ENCODE assay signal across 8 cellular contexts in genomic region chr1:111448482-111448917, GRCh38. TPM values are rescaled to one million over a fixed set of nuclear protein-coding genes. Genes with fewer than 3 reads are reported as not detected.
DNase-seq lines count a peak whose midpoint lies in the region; ATAC-seq and TF ChIP-seq lines count a peak whose summit lies in the region.

No MANE protein-coding gene starts in this region.

- H3K27me3 ChIP-seq in CD4-positive, CD25-positive, alpha-beta regulatory T cell (ENCODE audit: control insufficient read depth, insufficient read depth, low read length), result no peaks in the 10 kb centered on the region
- H3K27me3 ChIP-seq in MM.1S (replicated peaks; ENCODE audit: insufficient read depth, low read length), result no peaks in the 10 kb centered on the region
- no peaks in the 10 kb centered on the region for H3K27me3 ChIP-seq in adipocyte (replicated peaks; ENCODE audit: control insufficient read depth, insufficient read depth, low read length)

- peaks cover 46% of the 10 kb centered on the region for H3K79me2 ChIP-seq in MM.1S (ENCODE audit: low read length)

- peak overlapping the region; percentile 90 to 100 (median 99) for H3K27ac Mint-ChIP-seq in CD4-positive, CD25-positive, alpha-beta regulatory T cell

- H3K27me3 Mint-ChIP-seq in CD4-positive, CD25-positive, alpha-beta regulatory T cell, result no peaks in the 10 kb centered on the region

- H3K9me3 ChIP-seq in CD4-positive, CD25-positive, alpha-beta regulatory T cell (ENCODE audit: control insufficient read depth in 2 of 2, low read length in 2 of 2), result no peaks in the 10 kb centered on the region
- H3K9me3 ChIP-seq in MM.1S (replicated peaks; ENCODE audit: insufficient read depth, low read length) (no peaks in the 10 kb centered on the region), adipocyte (ENCODE audit: control insufficient read depth, low read length) (no peaks in the 10 kb centered on the region)

- H3K9me3 Mint-ChIP-seq in CD4-positive, CD25-positive, alpha-beta regulatory T cell, result no peaks in the 10 kb centered on the region

- H2AFZ ChIP-seq in MM.1S (ENCODE audit: low read length), result peak overlapping the region; percentile 53; the same call in 1 of the 2 replicates

- H3K9me2 ChIP-seq in MM.1S (replicated peaks; ENCODE audit: insufficient read depth, low read length), result no peaks in the 10 kb centered on the region

- H4K20me1 ChIP-seq in MM.1S (ENCODE audit: insufficient read depth, low read length), result no peaks in the 10 kb centered on the region

- H3K4me3 ChIP-seq in CD4-positive, CD25-positive, alpha-beta regulatory T cell (ENCODE audit: low read depth, low read length), result peak overlapping the region; percentile 76
- H3K4me3 ChIP-seq in MM.1S (ENCODE audit: low read length), result peak overlapping the region; percentile 93
- H3K4me3 ChIP-seq in adipocyte (ENCODE audit: low read length), result peak overlapping the region; percentile 95

- no peaks in the 10 kb centered on the region for H3F3A ChIP-seq in MM.1S (ENCODE audit: insufficient read depth, low read length)

- peak overlapping the region; percentile 77 for H3K4me2 ChIP-seq in MM.1S (ENCODE audit: low read depth, low read length)

- H3K27ac ChIP-seq in CD4-positive, CD25-positive, alpha-beta regulatory T cell (ENCODE audit: insufficient read depth, low read length, poor library complexity, severe bottlenecking), result peak overlapping the region; percentile 89
- H3K27ac ChIP-seq in MM.1S (ENCODE audit: low read length), result no peak overlapping the region

- H3K4me1 Mint-ChIP-seq in CD4-positive, CD25-positive, alpha-beta regulatory T cell, result peaks cover 52 to 86% (median 70%) of the 10 kb centered on the region in 4 donors

- peak; percentile 11 to 33 for ATAC-seq in CD4-positive, CD25-positive, alpha-beta regulatory T cell (ENCODE audit: low read depth in 2 of 2)
- ATAC-seq in GM21515 (IDR thresholded peaks at IDR 0.05; ENCODE audit: unreplicated experiment), result peak; percentile 9

- peak overlapping the region; percentile 99 to 100 (median 100) for H3K4me3 Mint-ChIP-seq in CD4-positive, CD25-positive, alpha-beta regulatory T cell

- no peak for TF ChIP-seq CTCF in MM.1S (IDR thresholded peaks at IDR 0.05; ENCODE audit: low read length)

- DNase-seq in CD4-positive, CD25-positive, alpha-beta regulatory T cell, result peak in 1 of 3 donors; percentile 22
- DNase-seq in MM.1S (no peak), adipocyte (ENCODE audit: low read depth) (peak; percentile 64), iPS-NIHi7 (ENCODE audit: extremely low spot score) (peak; percentile 22), NCI-H2029 treated with DMSO at 0.1 percent for 48 hours (lab: John Stamatoyannopoulos, UW) (no peak), activated gamma-delta T cell (lab: John Stamatoyannopoulos, UW) (no peak)
- peak; percentile 11 to 23 for DNase-seq in stimulated activated CD4-positive, alpha-beta T cell treated with anti-CD3 and anti-CD28 coated beads, Interleukin-4, amount 100 ng/mL, for 48 hours (ENCODE audit: low read depth in 2 of 2)

- peaks cover 35% of the 10 kb centered on the region for H3K36me3 Mint-ChIP-seq in CD4-positive, CD25-positive, alpha-beta regulatory T cell

- H3K9ac ChIP-seq in MM.1S (ENCODE audit: low read length) (peak overlapping the region; percentile 91; the same call in 1 of the 2 replicates), adipocyte (ENCODE audit: low read length) (peak overlapping the region; percentile 99)

- peaks cover 29% of the 10 kb centered on the region for H3K36me3 ChIP-seq in CD4-positive, CD25-positive, alpha-beta regulatory T cell (ENCODE audit: control insufficient read depth, insufficient read depth, low read length)
- H3K36me3 ChIP-seq in MM.1S (replicated peaks; ENCODE audit: insufficient read depth, low read length) (no peaks in the 10 kb centered on the region), adipocyte (ENCODE audit: control insufficient read depth, insufficient read depth, low read length, severe bottlenecking) (peaks cover 57% of the 10 kb centered on the region)

- peaks cover 59% of the 10 kb centered on the region for H3K4me1 ChIP-seq in CD4-positive, CD25-positive, alpha-beta regulatory T cell (ENCODE audit: control insufficient read depth, insufficient read depth, low read length, poor library complexity, severe bottlenecking)
- H3K4me1 ChIP-seq in MM.1S (ENCODE audit: low read length), result peaks cover 5% of the 10 kb centered on the region
- peaks cover 29% of the 10 kb centered on the region for H3K4me1 ChIP-seq in adipocyte (ENCODE audit: control insufficient read depth, insufficient read depth, low read length)

RNA-seq across cellular contexts. Expression of gene WDR77, which starts 0.6 kb away (rescaled TPM):
- 15.7 TPM for total RNA-seq in CD4-positive, CD25-positive, alpha-beta regulatory T cell
- polyA plus RNA-seq in CD4-positive, CD25-positive, alpha-beta regulatory T cell, result 10 to 100 TPM; 31.7 to 36.9 (median 34.7) TPM

RNA-seq across cellular contexts. Expression of gene ATP5PB, which starts 0.8 kb away (rescaled TPM):
- total RNA-seq in CD4-positive, CD25-positive, alpha-beta regulatory T cell, result 85.1 TPM
- polyA plus RNA-seq in CD4-positive, CD25-positive, alpha-beta regulatory T cell, result 100 to 1,000 TPM; 431 to 569 (median 496) TPM

RNA-seq across cellular contexts. Expression of gene OVGP1, which starts 21.0 kb away (rescaled TPM):
- total RNA-seq in CD4-positive, CD25-positive, alpha-beta regulatory T cell, result 6.7 TPM
- under 1 TPM in 3 of 4 donors, not detected in 1; 0.21 to 0.47 (median 0.23) TPM for polyA plus RNA-seq in CD4-positive, CD25-positive, alpha-beta regulatory T cell

RNA-seq across cellular contexts. Expression of gene C1orf162, which starts 25.3 kb away (rescaled TPM):
- 22.4 TPM for total RNA-seq in CD4-positive, CD25-positive, alpha-beta regulatory T cell
- 100 to 1,000 TPM in 1 of 4 donors, 10 to 100 TPM in 3; 45.4 to 111 (median 65.8) TPM for polyA plus RNA-seq in CD4-positive, CD25-positive, alpha-beta regulatory T cell

RNA-seq across cellular contexts. Expression of gene ADORA3, which starts 54.9 kb away (rescaled TPM):
- not detected for total RNA-seq in CD4-positive, CD25-positive, alpha-beta regulatory T cell
- polyA plus RNA-seq in CD4-positive, CD25-positive, alpha-beta regulatory T cell, result not detected

Comparison
In these comparisons a context has a peak if more than half of its experiments do, and no peak if none do; other contexts are left out.
1. DNase-seq: peak in adipocyte (single experiment), iPS-NIHi7 (single experiment) and stimulated activated CD4-positive, alpha-beta T cell treated with anti-CD3 and anti-CD28 coated beads, Interleukin-4, amount 100 ng/mL, for 48 hours (2 of 2); none in MM.1S (single experiment), NCI-H2029 treated with DMSO at 0.1 percent for 48 hours (single experiment) and activated gamma-delta T cell (single experiment).
2. Peak in every context shown above with its lines, with median percentiles within 50 percentile points of each other: H3K4me3 ChIP-seq.